Comparison of ENCODE assay signal across 8 cellular contexts in the genomic region with DNA sequence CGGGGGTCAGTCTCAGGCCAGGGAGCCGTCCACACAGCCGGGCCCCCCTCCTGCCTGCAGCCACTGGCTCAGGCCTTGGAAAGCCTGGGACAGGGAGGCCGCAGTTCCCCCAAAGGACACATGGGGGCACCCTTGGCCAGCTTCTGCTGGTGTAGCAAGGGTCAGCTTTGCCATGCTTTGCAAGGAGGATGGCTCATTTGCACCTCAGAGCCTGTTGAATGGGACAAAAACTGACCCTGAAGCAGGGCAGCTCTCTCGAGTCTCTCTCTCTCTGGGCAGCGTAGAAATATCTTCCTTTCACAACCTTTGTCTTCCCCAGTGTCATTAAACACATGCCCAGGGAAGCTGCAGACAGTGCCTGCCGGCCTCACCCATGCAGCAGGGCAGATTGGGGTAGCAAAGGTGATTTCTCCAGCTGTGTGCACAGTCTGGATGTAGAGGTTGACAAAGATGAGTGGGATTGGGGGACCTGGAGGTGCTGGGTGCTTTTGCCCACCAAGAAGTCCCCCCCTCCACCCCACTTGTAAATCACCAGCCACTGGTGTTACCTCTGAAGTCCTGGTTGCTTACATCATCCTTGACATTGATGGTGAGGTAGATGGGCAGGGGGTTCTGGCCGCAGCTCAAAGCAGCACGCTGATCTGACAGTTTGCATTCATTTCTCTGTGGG. TPM values are rescaled to one million over a fixed set of nuclear protein-coding genes. Genes with fewer than 3 reads are reported as not detected.
DNase-seq lines count a peak whose midpoint lies in the region; ATAC-seq and TF ChIP-seq lines count a peak whose summit lies in the region.

No MANE protein-coding gene starts in this region.

- no peaks in the 10 kb centered on the region for H3K36me3 Mint-ChIP-seq in T-helper 17 cell (ENCODE audit: low read depth)

- H3K4me3 ChIP-seq in adrenal gland: no peak overlapping the region

- peak; percentile 94 to 98 (median 96) for TF ChIP-seq CTCF in adrenal gland (IDR thresholded peaks at IDR 0.05)

- H3K4me1 Mint-ChIP-seq in T-helper 17 cell: no peaks in the 10 kb centered on the region

- H3K4me1 ChIP-seq in adrenal gland (replicated peaks in 1 of 2): no peaks in the 10 kb centered on the region

- H3K9me3 ChIP-seq in T-helper 17 cell (ENCODE audit: control insufficient read depth, low read length, poor library complexity, severe bottlenecking) (no peaks in the 10 kb centered on the region), adrenal gland (replicated peaks in 1 of 3) (no peaks in the 10 kb centered on the region)

- intact Hi-C loops in adrenal gland (cut with DNase I): loop anchor here (2.0 to 5.0 kb wide), 3 partner anchors 69 to 148 kb away; no protein-coding TSS in a partner anchor
- intact Hi-C loops in left ventricle myocardium superior (cut with micrococcal nuclease): loop anchor here (5.0 kb wide), 1 partner anchor 68 kb away; no protein-coding TSS in a partner anchor

- TF ChIP-seq POLR2A in adrenal gland (IDR thresholded peaks at IDR 0.05): no peak

- H3K27me3 Mint-ChIP-seq in T-helper 17 cell: peaks cover 5% of the 10 kb centered on the region

- H3K36me3 ChIP-seq in adrenal gland (replicated peaks in 1 of 2): no peaks in the 10 kb centered on the region

- no peak overlapping the region for H3K27ac Mint-ChIP-seq in T-helper 17 cell

- DNase-seq in NCI-H1694 (lab: John Stamatoyannopoulos, UW): peak; percentile 70
- DNase-seq in NCI-H1694 treated with DMSO at 0.1 percent for 48 hours (lab: John Stamatoyannopoulos, UW): no peak
- DNase-seq in Kasumi-1 (lab: John Stamatoyannopoulos, UW): peak; percentile 6 to 12
- DNase-seq in T-helper 17 cell: peak; percentile 60 to 83 (median 68)
- peak; percentile 78 to 94 (median 87) for DNase-seq in adrenal gland
- DNase-seq in left ventricle myocardium superior: peak; percentile 89
- DNase-seq in retina: peak; percentile 89

- ATAC-seq in T-helper 17 cell: peak; percentile 95
- ATAC-seq in left ventricle myocardium superior: peak; percentile 92
- no peak for ATAC-seq in GM18517 (IDR thresholded peaks at IDR 0.05; ENCODE audit: unreplicated experiment)

- no peak overlapping the region for H3K4me3 Mint-ChIP-seq in T-helper 17 cell

- no peaks in the 10 kb centered on the region for H3K27me3 ChIP-seq in adrenal gland

- H3K27ac ChIP-seq in adrenal gland: no peak overlapping the region

- WGBS in adrenal gland, 4 donors: 8 to 28% (median 14%) methylated on average over 4 to 9 of the region's 9 CpGs

RNA-seq across cellular contexts. Expression of a gene that starts 17.4 kb away (rescaled TPM):
- total RNA-seq in T-helper 17 cell: 10 to 100 TPM; 57.6 to 79.9 TPM
- 10 to 100 TPM in 7 of 8 donors, 1 to 10 TPM in 1; 8.0 to 17.0 (median 14.2) TPM for total RNA-seq in adrenal gland
- polyA plus RNA-seq in adrenal gland: 1 to 10 TPM; 5.9 to 7.4 (median 6.2) TPM
- 53.5 TPM for total RNA-seq in left ventricle myocardium superior

RNA-seq across cellular contexts. Expression of a gene that starts 31.1 kb away (rescaled TPM):
- total RNA-seq in T-helper 17 cell: not detected
- total RNA-seq in adrenal gland: under 1 TPM in 1 of 8 donors, not detected in 7; 0.25 TPM
- polyA plus RNA-seq in adrenal gland: 1 to 10 TPM in 1 of 3 donors, under 1 TPM in 1, not detected in 1; 0.03 to 1.1 TPM
- not detected for total RNA-seq in left ventricle myocardium superior
